Comparison of ENCODE assay signal across 17 cellular contexts in genomic region chr5:683619-684481, GRCh38. TPM values are rescaled to one million over a fixed set of nuclear protein-coding genes. Genes with fewer than 3 reads are reported as not detected.
DNase-seq lines count a peak whose midpoint lies in the region; ATAC-seq, FAIRE-seq and TF ChIP-seq lines count a peak whose summit lies in the region.
"Had no signal": no experiment of that assay in that cellular context is flagged by ENCODE, and none has a peak within 500 bp of the region (broad histone marks: within the 10 kb centered on the region; RNA-seq: fewer than 3 reads in every experiment).

No MANE protein-coding gene starts in this region.

- H3K4me1 Mint-ChIP-seq in activated naive CD4-positive, alpha-beta T cell treated with anti-CD3 and anti-CD28 coated beads for 36 hours (ENCODE audit: low read depth): no peaks in the 10 kb centered on the region
- H3K4me1 Mint-ChIP-seq: B cell; neural progenitor cell; stimulated activated effector memory CD8-positive, alpha-beta T cell treated with anti-CD3 and anti-CD28 coated beads, Interleukin-12 subunit alpha, Interleukin-12 subunit beta, amount 100 ng/mL, for 72 hours had no signal

- ATAC-seq in HG02642 (IDR thresholded peaks at IDR 0.05; ENCODE audit: poor library complexity, unreplicated experiment): no peak
- ATAC-seq: stimulated activated effector memory CD8-positive, alpha-beta T cell treated with anti-CD3 and anti-CD28 coated beads, Interleukin-12 subunit alpha, Interleukin-12 subunit beta, amount 100 ng/mL, for 72 hours had no signal

- CTCF ChIA-PET in activated naive CD4-positive, alpha-beta T cell treated with anti-CD3 and anti-CD28 coated beads for 36 hours (lab: Charles Lee): no interaction called here
- CTCF ChIA-PET in RWPE1 (lab: Yijun Ruan, JAX): interaction anchor here (0.6 to 0.8 kb wide), 2 partner anchors 13 to 1159 kb away, joined by 3 read pairs; no protein-coding TSS in a partner anchor

- no peaks in the 10 kb centered on the region for H3K9me3 Mint-ChIP-seq in activated naive CD4-positive, alpha-beta T cell treated with anti-CD3 and anti-CD28 coated beads for 36 hours
- H3K9me3 Mint-ChIP-seq: neural progenitor cell; stimulated activated effector memory CD8-positive, alpha-beta T cell treated with anti-CD3 and anti-CD28 coated beads, Interleukin-12 subunit alpha, Interleukin-12 subunit beta, amount 100 ng/mL, for 72 hours had no signal

- POLR2A ChIA-PET in RWPE1 (lab: Yijun Ruan, JAX; ENCODE audit: low non-redundant PET): no interaction called here

- H3K4me1 ChIP-seq in adipocyte (ENCODE audit: control insufficient read depth, insufficient read depth, low read length): no peaks in the 10 kb centered on the region
- H3K4me1 ChIP-seq in kidney (ENCODE audit: control insufficient read depth in 1 of 2, insufficient read depth in 1 of 2, low read depth in 1 of 2, low read length in 2 of 2): no peaks in the 10 kb centered on the region
- H3K4me1 ChIP-seq: neural progenitor cell had no signal

- H3K27ac ChIP-seq in kidney (ENCODE audit: low read depth in 2 of 2, low read length in 2 of 2) (no peak overlapping the region), temporal lobe (ENCODE audit: low read depth, low read length) (peak overlapping the region; percentile 27), RWPE1 (no peak overlapping the region)
- H3K27ac ChIP-seq: neural progenitor cell, skin epidermis had no signal

- DNase-seq in activated naive CD4-positive, alpha-beta T cell treated with anti-CD3 and anti-CD28 coated beads, Interleukin-2, amount 50 U/mL, for 16 hours: peak; percentile 9
- no peak for DNase-seq in activated naive CD4-positive, alpha-beta T cell treated with anti-CD3 and anti-CD28 coated beads for 36 hours
- DNase-seq in adipocyte (ENCODE audit: low read depth): peak; percentile 19
- DNase-seq in kidney: peak; percentile 83
- DNase-seq in DMS114 treated with DMSO at 0.1 percent for 48 hours (lab: John Stamatoyannopoulos, UW; ENCODE audit: unreplicated experiment): no peak
- DNase-seq in RWPE1 (ENCODE audit: low spot score): no peak
- DNase-seq: DMS153, NCI-H2029 treated with DMSO at 0.1 percent for 48 hours, NCI-H82 had no signal

- no peak for FAIRE-seq in kidney (lab: Jason Lieb, UNC)
- FAIRE-seq: astrocyte, GM19239 had no signal

- H3K27ac Mint-ChIP-seq in activated naive CD4-positive, alpha-beta T cell treated with anti-CD3 and anti-CD28 coated beads for 36 hours: no peak overlapping the region
- H3K27ac Mint-ChIP-seq: B cell; stimulated activated effector memory CD8-positive, alpha-beta T cell treated with anti-CD3 and anti-CD28 coated beads, Interleukin-12 subunit alpha, Interleukin-12 subunit beta, amount 100 ng/mL, for 72 hours had no signal

- no peaks in the 10 kb centered on the region for H3K36me3 Mint-ChIP-seq in activated naive CD4-positive, alpha-beta T cell treated with anti-CD3 and anti-CD28 coated beads for 36 hours (ENCODE audit: low read depth)
- H3K36me3 Mint-ChIP-seq: neural progenitor cell; stimulated activated effector memory CD8-positive, alpha-beta T cell treated with anti-CD3 and anti-CD28 coated beads, Interleukin-12 subunit alpha, Interleukin-12 subunit beta, amount 100 ng/mL, for 72 hours had no signal

- intact Hi-C loops in activated naive CD4-positive, alpha-beta T cell treated with anti-CD3 and anti-CD28 coated beads for 36 hours (cut with micrococcal nuclease): no loop called here
- intact Hi-C loops in kidney (cut with DNase I): loop anchor here (10.0 kb wide), 1 partner anchor 91 kb away; no protein-coding TSS in a partner anchor

- H3K27me3 Mint-ChIP-seq in activated naive CD4-positive, alpha-beta T cell treated with anti-CD3 and anti-CD28 coated beads for 36 hours (ENCODE audit: low read depth): peaks cover 3% of the 10 kb centered on the region

- no peak overlapping the region for H3K4me3 ChIP-seq in adipocyte (ENCODE audit: low read length)
- H3K4me3 ChIP-seq in kidney (ENCODE audit: low read length in 2 of 2): no peak overlapping the region
- H3K4me3 ChIP-seq: neural progenitor cell, skin epidermis had no signal

- H3K4me3 Mint-ChIP-seq in activated naive CD4-positive, alpha-beta T cell treated with anti-CD3 and anti-CD28 coated beads for 36 hours: no peak overlapping the region
- H3K4me3 Mint-ChIP-seq: B cell; neural progenitor cell; stimulated activated effector memory CD8-positive, alpha-beta T cell treated with anti-CD3 and anti-CD28 coated beads, Interleukin-12 subunit alpha, Interleukin-12 subunit beta, amount 100 ng/mL, for 72 hours had no signal

- peaks cover 14% of the 10 kb centered on the region for H3K27me3 ChIP-seq in adipocyte (replicated peaks; ENCODE audit: control insufficient read depth, insufficient read depth, low read length)
- H3K27me3 ChIP-seq: neural progenitor cell had no signal

- H3K9ac ChIP-seq in adipocyte (ENCODE audit: low read length) (no peak overlapping the region), kidney (ENCODE audit: low read length in 2 of 2) (no peak overlapping the region)
- H3K9ac ChIP-seq: neural progenitor cell had no signal

- H3K9me3 ChIP-seq in adipocyte (ENCODE audit: control insufficient read depth, low read length): no peaks in the 10 kb centered on the region
- no peaks in the 10 kb centered on the region for H3K9me3 ChIP-seq in kidney (ENCODE audit: control insufficient read depth in 1 of 2, low read length in 2 of 2)

- no peak for TF ChIP-seq CTCF in kidney (IDR thresholded peaks at IDR 0.05; ENCODE audit: borderline replicate concordance, extremely low read depth, insufficient read depth)
- TF ChIP-seq CTCF in RWPE1 (conservative IDR thresholded peaks at IDR 0.05; ENCODE audit: low read depth): no peak

- H3K36me3 ChIP-seq in adipocyte (ENCODE audit: control insufficient read depth, insufficient read depth, low read length, severe bottlenecking) (no peaks in the 10 kb centered on the region), kidney (ENCODE audit: control insufficient read depth in 1 of 2, insufficient read depth in 2 of 2, low read length in 2 of 2) (no peaks in the 10 kb centered on the region)
- H3K36me3 ChIP-seq: neural progenitor cell had no signal

RNA-seq across cellular contexts. Expression of gene TPPP, which starts 9.3 kb away (rescaled TPM):
- total RNA-seq in activated naive CD4-positive, alpha-beta T cell treated with anti-CD3 and anti-CD28 coated beads for 36 hours: under 1 TPM; 0.02 to 0.10 TPM
- total RNA-seq in kidney (6.9 TPM), temporal lobe (12.5 TPM)
- 5.8 TPM for polyA plus RNA-seq in kidney (ENCODE audit: insufficient read depth, low read depth, low replicate concordance)
- total RNA-seq: B cell had no signal

Comparison
In these comparisons a context has a peak if more than half of its experiments do, and no peak if none do; other contexts are left out.
1. DNase-seq: peak in activated naive CD4-positive, alpha-beta T cell treated with anti-CD3 and anti-CD28 coated beads, Interleukin-2, amount 50 U/mL, for 16 hours (single experiment), adipocyte (single experiment) and kidney (single experiment); none in activated naive CD4-positive, alpha-beta T cell treated with anti-CD3 and anti-CD28 coated beads for 36 hours (single experiment), DMS114 treated with DMSO at 0.1 percent for 48 hours (single experiment) and RWPE1 (single experiment).